Comparison of ENCODE assay signal across 24 cellular contexts in genomic region chr2:234673961-234674759, GRCh38.
DNase-seq lines count a peak whose midpoint lies in the region; ATAC-seq and TF ChIP-seq lines count a peak whose summit lies in the region.
"Had no signal": no experiment of that assay in that cellular context is flagged by ENCODE, and none has a peak within 500 bp of the region (broad histone marks: within the 10 kb centered on the region; RNA-seq: fewer than 3 reads in every experiment).

No MANE protein-coding gene starts in this region.

- no peaks in the 10 kb centered on the region for H3K9me3 ChIP-seq in Panc1 (ENCODE audit: control insufficient read depth, insufficient read depth, low read depth, low read length)
- H3K9me3 ChIP-seq: prostate gland, tibial artery had no signal

- H3K27me3 ChIP-seq in Panc1 (ENCODE audit: control insufficient read depth, insufficient read depth, low read length), result no peaks in the 10 kb centered on the region
- H3K27me3 ChIP-seq: tibial artery had no signal

- peaks cover 3% of the 10 kb centered on the region; the same call in 1 of the 2 replicates for H3K4me1 ChIP-seq in Panc1 (ENCODE audit: control insufficient read depth, insufficient read depth, low read length)

- in situ Hi-C loops in Panc1 (cut with HindIII; ENCODE audit: low pct_unique_long_range_greater_than_20kb, low sequenced_read_pairs), result no loop called here

- H3K27ac ChIP-seq in Panc1 (ENCODE audit: low read length), result peak overlapping the region; percentile 52; the same call in 1 of the 2 replicates
- H3K27ac ChIP-seq: tibial artery had no signal

- DNase-seq in ELR (ENCODE audit: low read depth), result peak; percentile 18
- no peak for DNase-seq in Panc1 (ENCODE audit: low read depth, low spot score)
- DNase-seq in fibroblast of mammary gland (ENCODE audit: low read depth), result peak; percentile 33
- DNase-seq in osteocyte (ENCODE audit: extremely low spot score, unreplicated experiment), result peak; percentile 21
- no peak for DNase-seq in activated CD4-positive, alpha-beta T cell treated with anti-CD3 and anti-CD28 coated beads for 1 hour
- DNase-seq in activated T-helper 1 cell treated with anti-CD3 and anti-CD28 coated beads, Interleukin-12 subunit alpha, Interleukin-12 subunit beta, Interleukin-2, Interleukin-4 antibody, amounts not matched to agents 30 ng/mL and 10 ng/mL and 1 ng/mL, durations not matched to agents 14 hours and 24 hours and 36 hours (ENCODE audit: low spot score), result no peak
- DNase-seq in NCI-H1694 treated with DMSO at 0.1 percent for 48 hours (lab: John Stamatoyannopoulos, UW), result no peak
- DNase-seq: activated CD4-positive, CD25-positive, alpha-beta regulatory T cell; activated CD8-positive, alpha-beta T cell treated with anti-CD3 and anti-CD28 coated beads for 36 hours; activated naive CD4-positive, alpha-beta T cell; activated T-cell treated with anti-CD3 and anti-CD28 coated beads, Interleukin-2, amount 50 U/mL, for 1 hour; amygdala; central memory CD4-positive, alpha-beta T cell; GOT3; left cardiac atrium; mesendoderm; NCI-H1105; NCI-H2081; nephron progenitor cell; small intestine; stimulated activated CD4-positive, alpha-beta T cell treated with anti-CD3 and anti-CD28 coated beads, Interleukin-2, amount 100 ng/mL, for 48 hours; tibial artery had no signal

- H3K27ac Mint-ChIP-seq in osteocyte (ENCODE audit: unreplicated experiment), result peak overlapping the region; percentile 48
- no peak overlapping the region for H3K27ac Mint-ChIP-seq in activated T-helper 1 cell treated with anti-CD3 and anti-CD28 coated beads, Interleukin-12 subunit alpha, Interleukin-12 subunit beta, Interleukin-2, Interleukin-4 antibody, amounts not matched to agents 30 ng/mL and 10 ng/mL and 1 ng/mL, durations not matched to agents 14 hours and 24 hours and 36 hours
- H3K27ac Mint-ChIP-seq: activated CD8-positive, alpha-beta T cell treated with anti-CD3 and anti-CD28 coated beads for 36 hours; nephron progenitor cell; stimulated activated naive CD8-positive, alpha-beta T cell treated with anti-CD3 and anti-CD28 coated beads, Interleukin-15, Interleukin-2, amounts not matched to agents 100 ng/mL and 50 ng/mL, for 24 hours had no signal

- no peaks in the 10 kb centered on the region for H3K27me3 Mint-ChIP-seq in osteocyte (ENCODE audit: unreplicated experiment)
- H3K27me3 Mint-ChIP-seq in activated T-helper 1 cell treated with anti-CD3 and anti-CD28 coated beads, Interleukin-12 subunit alpha, Interleukin-12 subunit beta, Interleukin-2, Interleukin-4 antibody, amounts not matched to agents 30 ng/mL and 10 ng/mL and 1 ng/mL, durations not matched to agents 14 hours and 24 hours and 36 hours (ENCODE audit: insufficient read depth), result peaks cover 10% of the 10 kb centered on the region
- H3K27me3 Mint-ChIP-seq: activated CD8-positive, alpha-beta T cell treated with anti-CD3 and anti-CD28 coated beads for 36 hours had no signal

- no peaks in the 10 kb centered on the region for H3K36me3 ChIP-seq in Panc1 (ENCODE audit: control insufficient read depth, insufficient read depth, low read length)
- H3K36me3 ChIP-seq: prostate gland, tibial artery had no signal

- no peak for TF ChIP-seq CTCF in Panc1 (IDR thresholded peaks at IDR 0.05)
- TF ChIP-seq CTCF in fibroblast of mammary gland (conservative IDR thresholded peaks at IDR 0.05; ENCODE audit: control insufficient read depth, insufficient read depth, low read depth, low read length), result no peak
- TF ChIP-seq CTCF in osteocyte (IDR thresholded peaks at IDR 0.05), result no peak

- H3K36me3 Mint-ChIP-seq in osteocyte (ENCODE audit: unreplicated experiment), result peaks cover 2% of the 10 kb centered on the region
- no peaks in the 10 kb centered on the region for H3K36me3 Mint-ChIP-seq in activated T-helper 1 cell treated with anti-CD3 and anti-CD28 coated beads, Interleukin-12 subunit alpha, Interleukin-12 subunit beta, Interleukin-2, Interleukin-4 antibody, amounts not matched to agents 30 ng/mL and 10 ng/mL and 1 ng/mL, durations not matched to agents 14 hours and 24 hours and 36 hours (ENCODE audit: low read depth)

- intact Hi-C loops in Panc1 (cut with micrococcal nuclease; ENCODE audit: unreplicated experiment), result no loop called here
- intact Hi-C loops in activated T-helper 1 cell treated with anti-CD3 and anti-CD28 coated beads, Interleukin-12 subunit alpha, Interleukin-12 subunit beta, Interleukin-2, Interleukin-4 antibody, amounts not matched to agents 30 ng/mL and 10 ng/mL and 1 ng/mL, durations not matched to agents 14 hours and 24 hours and 36 hours (cut with micrococcal nuclease), result no loop called here

- H3K4me1 Mint-ChIP-seq in osteocyte (ENCODE audit: unreplicated experiment), result peaks cover 39% of the 10 kb centered on the region
- no peaks in the 10 kb centered on the region for H3K4me1 Mint-ChIP-seq in activated T-helper 1 cell treated with anti-CD3 and anti-CD28 coated beads, Interleukin-12 subunit alpha, Interleukin-12 subunit beta, Interleukin-2, Interleukin-4 antibody, amounts not matched to agents 30 ng/mL and 10 ng/mL and 1 ng/mL, durations not matched to agents 14 hours and 24 hours and 36 hours (ENCODE audit: low read depth)

- no peak for ATAC-seq in Panc1
- ATAC-seq: activated CD8-positive, alpha-beta T cell treated with anti-CD3 and anti-CD28 coated beads for 36 hours; left cardiac atrium had no signal

- H3K4me3 ChIP-seq in Panc1 (ENCODE audit: low read depth in 2 of 2, low read length in 2 of 2) (no peak overlapping the region), fibroblast of mammary gland (ENCODE audit: control insufficient read depth, low read depth, low read length) (no peak overlapping the region)
- H3K4me3 ChIP-seq: prostate gland, tibial artery had no signal

- CTCF ChIA-PET in Panc1 (lab: Charles Lee), result interaction anchor here (0.6 kb wide), 1 partner anchor 114 kb away, joined by 4 read pairs; no protein-coding TSS in a partner anchor

- H3K4me3 Mint-ChIP-seq in osteocyte (ENCODE audit: unreplicated experiment), result no peak overlapping the region
- H3K4me3 Mint-ChIP-seq in activated T-helper 1 cell treated with anti-CD3 and anti-CD28 coated beads, Interleukin-12 subunit alpha, Interleukin-12 subunit beta, Interleukin-2, Interleukin-4 antibody, amounts not matched to agents 30 ng/mL and 10 ng/mL and 1 ng/mL, durations not matched to agents 14 hours and 24 hours and 36 hours, result no peak overlapping the region
- H3K4me3 Mint-ChIP-seq: activated CD8-positive, alpha-beta T cell treated with anti-CD3 and anti-CD28 coated beads for 36 hours; nephron progenitor cell; stimulated activated naive CD8-positive, alpha-beta T cell treated with anti-CD3 and anti-CD28 coated beads, Interleukin-15, Interleukin-2, amounts not matched to agents 100 ng/mL and 50 ng/mL, for 24 hours had no signal

- H3K9me3 Mint-ChIP-seq in osteocyte (ENCODE audit: unreplicated experiment), result peaks cover 5% of the 10 kb centered on the region
- H3K9me3 Mint-ChIP-seq in activated T-helper 1 cell treated with anti-CD3 and anti-CD28 coated beads, Interleukin-12 subunit alpha, Interleukin-12 subunit beta, Interleukin-2, Interleukin-4 antibody, amounts not matched to agents 30 ng/mL and 10 ng/mL and 1 ng/mL, durations not matched to agents 14 hours and 24 hours and 36 hours, result no peaks in the 10 kb centered on the region
- H3K9me3 Mint-ChIP-seq: activated CD8-positive, alpha-beta T cell treated with anti-CD3 and anti-CD28 coated beads for 36 hours; stimulated activated naive CD8-positive, alpha-beta T cell treated with anti-CD3 and anti-CD28 coated beads, Interleukin-15, Interleukin-2, amounts not matched to agents 100 ng/mL and 50 ng/mL, for 24 hours had no signal

- no TSS peak for BruUV-seq in Panc1 (replicated peaks; lab: Mats Ljungman, UMichigan)

- POLR2A ChIA-PET in Panc1 (lab: Charles Lee), result interaction anchor here (0.6 kb wide), 1 partner anchor 65 kb away, joined by 4 read pairs; no protein-coding TSS in a partner anchor

Comparison
In these comparisons a context has a peak if more than half of its experiments do, and no peak if none do; other contexts are left out.
1. DNase-seq: peak in ELR (single experiment), fibroblast of mammary gland (single experiment) and osteocyte (single experiment); none in Panc1 (single experiment), activated CD4-positive, alpha-beta T cell treated with anti-CD3 and anti-CD28 coated beads for 1 hour (single experiment), activated T-helper 1 cell treated with anti-CD3 and anti-CD28 coated beads, Interleukin-12 subunit alpha, Interleukin-12 subunit beta, Interleukin-2, Interleukin-4 antibody, amounts not matched to agents 30 ng/mL and 10 ng/mL and 1 ng/mL, durations not matched to agents 14 hours and 24 hours and 36 hours (single experiment) and NCI-H1694 treated with DMSO at 0.1 percent for 48 hours (single experiment).